Comparison of ENCODE assay signal across 10 cellular contexts in the genomic region with DNA sequence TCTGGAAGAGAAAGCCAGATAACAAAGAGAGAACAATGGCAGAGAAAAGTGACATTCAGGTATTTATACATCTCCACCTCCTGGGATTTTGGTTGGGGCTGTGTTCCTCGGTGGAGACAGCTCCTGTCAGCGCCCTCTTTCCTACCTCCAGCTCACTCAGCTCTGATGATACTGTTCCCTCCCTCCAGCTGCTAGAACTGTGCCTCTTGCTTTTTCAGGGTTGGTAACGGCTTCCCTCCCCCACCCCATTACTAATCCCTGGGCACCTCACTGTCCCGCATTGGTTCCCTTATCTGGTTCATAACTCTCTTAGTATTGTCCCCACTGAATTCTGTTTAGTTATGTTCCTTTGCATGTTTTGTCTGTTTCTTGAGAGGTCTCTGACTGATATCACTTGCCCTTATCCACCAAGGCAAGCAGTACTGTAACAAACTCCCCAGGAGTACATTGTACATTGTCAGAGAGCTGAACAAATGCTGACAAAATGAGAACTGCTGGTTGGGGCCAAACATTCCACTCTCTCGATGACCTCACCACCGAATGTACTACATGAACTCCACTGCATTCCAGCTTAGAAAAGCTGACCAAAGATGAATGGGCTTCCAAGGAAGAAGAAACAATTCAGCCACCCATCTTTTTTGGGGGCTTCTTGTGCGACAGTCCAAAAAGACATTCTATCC. TPM values are rescaled to one million over a fixed set of nuclear protein-coding genes. Genes with fewer than 3 reads are reported as not detected.
DNase-seq lines count a peak whose midpoint lies in the region; ATAC-seq and TF ChIP-seq lines count a peak whose summit lies in the region.
"Had no signal": no experiment of that assay in that cellular context is flagged by ENCODE, and none has a peak within 500 bp of the region (broad histone marks: within the 10 kb centered on the region; RNA-seq: fewer than 3 reads in every experiment).

No MANE protein-coding gene starts in this region.

- in situ Hi-C loops in astrocyte of the cerebellum (cut with HindIII; ENCODE audit: low sequenced_read_pairs), result no loop called here

- H3K4me1 ChIP-seq in ovary (ENCODE audit: insufficient read depth), result no peaks in the 10 kb centered on the region

- no peaks in the 10 kb centered on the region for H3K27me3 ChIP-seq in ovary

- H3K9me3 Mint-ChIP-seq in activated CD4-positive, alpha-beta T cell treated with anti-CD3 and anti-CD28 coated beads, Interleukin-2, amount 10 ng/mL, durations not matched to agents 24 days and 14 days, result no peaks in the 10 kb centered on the region
- H3K9me3 Mint-ChIP-seq: activated T-cell treated with anti-CD3 and anti-CD28 coated beads, Interleukin-2, amount 50 U/mL, for 4 hours had no signal

- H3K4me3 ChIP-seq in astrocyte of the cerebellum (ENCODE audit: low read depth, low read length), result no peak overlapping the region
- no peak overlapping the region for H3K4me3 ChIP-seq in ovary

- 35 to 42% (median 36%) methylated on average over 7 of the region's 7 CpGs for WGBS in ovary, 3 donors

- H3K27me3 Mint-ChIP-seq in activated CD4-positive, alpha-beta T cell treated with anti-CD3 and anti-CD28 coated beads, Interleukin-2, amount 10 ng/mL, durations not matched to agents 24 days and 14 days, result peaks cover 57% of the 10 kb centered on the region

- no peaks in the 10 kb centered on the region for H3K36me3 ChIP-seq in ovary

- ATAC-seq in left ventricle myocardium superior (peak; percentile 81), sciatic nerve (peak; percentile 51), GM21723 (IDR thresholded peaks at IDR 0.05; ENCODE audit: unreplicated experiment) (no peak)
- ATAC-seq: activated T-cell treated with anti-CD3 and anti-CD28 coated beads, Interleukin-2, amount 50 U/mL, for 4 hours had no signal

- H3K4me3 Mint-ChIP-seq in activated CD4-positive, alpha-beta T cell treated with anti-CD3 and anti-CD28 coated beads, Interleukin-2, amount 10 ng/mL, durations not matched to agents 24 days and 14 days, result no peak overlapping the region
- H3K4me3 Mint-ChIP-seq: activated T-cell treated with anti-CD3 and anti-CD28 coated beads, Interleukin-2, amount 50 U/mL, for 4 hours had no signal

- H3K36me3 Mint-ChIP-seq in activated CD4-positive, alpha-beta T cell treated with anti-CD3 and anti-CD28 coated beads, Interleukin-2, amount 10 ng/mL, durations not matched to agents 24 days and 14 days (ENCODE audit: low read depth), result no peaks in the 10 kb centered on the region

- TF ChIP-seq CTCF in astrocyte of the cerebellum (IDR thresholded peaks at IDR 0.05; ENCODE audit: low read depth, low read length, missing control alignments) (no peak), ovary (IDR thresholded peaks at IDR 0.05) (no peak)

- peaks cover 3% of the 10 kb centered on the region for H3K4me1 Mint-ChIP-seq in activated CD4-positive, alpha-beta T cell treated with anti-CD3 and anti-CD28 coated beads, Interleukin-2, amount 10 ng/mL, durations not matched to agents 24 days and 14 days

- intact Hi-C loops in left ventricle myocardium superior (cut with micrococcal nuclease) (no loop called here), sciatic nerve (cut with DNase I) (no loop called here), ovary (cut with DNase I) (no loop called here)
- intact Hi-C loops in activated CD4-positive, alpha-beta T cell treated with anti-CD3 and anti-CD28 coated beads, Interleukin-2, amount 10 ng/mL, durations not matched to agents 24 days and 14 days (cut with micrococcal nuclease), result no loop called here

- no peaks in the 10 kb centered on the region for H3K9me3 ChIP-seq in ovary

- H3K27ac Mint-ChIP-seq in activated CD4-positive, alpha-beta T cell treated with anti-CD3 and anti-CD28 coated beads, Interleukin-2, amount 10 ng/mL, durations not matched to agents 24 days and 14 days, result no peak overlapping the region

- H3K27ac ChIP-seq in ovary, result no peak overlapping the region

- DNase-seq in GM04504 (ENCODE audit: low read depth), result peak; percentile 37
- DNase-seq in astrocyte of the cerebellum (ENCODE audit: low read depth), result peak; percentile 83
- peak; percentile 37 for DNase-seq in left ventricle myocardium superior
- DNase-seq in sciatic nerve (ENCODE audit: low spot score), result no peak
- no peak for DNase-seq in stimulated activated CD4-positive, alpha-beta T cell treated with anti-CD3 and anti-CD28 coated beads, Interleukin-2, amount 100 ng/mL, for 24 hours
- DNase-seq in ovary, result no peak
- no peak for DNase-seq in activated CD4-positive, alpha-beta T cell treated with anti-CD3 and anti-CD28 coated beads, Interleukin-2, amount 10 ng/mL, durations not matched to agents 24 days and 14 days
- DNase-seq: activated T-cell treated with anti-CD3 and anti-CD28 coated beads, Interleukin-2, amount 50 U/mL, for 4 hours; KBM-7 had no signal

- no peak for TF ChIP-seq POLR2A in ovary (IDR thresholded peaks at IDR 0.05)

- no peak for TF ChIP-seq EP300 in ovary (IDR thresholded peaks at IDR 0.05)

RNA-seq across cellular contexts. Expression of gene FBXO3, which starts 5.7 kb away (rescaled TPM):
- total RNA-seq in left ventricle myocardium superior (53.3 TPM), sciatic nerve (39.2 TPM), ovary (10 to 100 TPM; 30.0 to 43.0 (median 34.3) TPM)
- polyA plus RNA-seq in ovary, result 10 to 100 TPM; 25.2 to 33.2 TPM
- total RNA-seq in activated CD4-positive, alpha-beta T cell treated with anti-CD3 and anti-CD28 coated beads, Interleukin-2, amount 10 ng/mL, durations not matched to agents 24 days and 14 days, result 18.1 and 20.9 TPM in 2 replicates

RNA-seq across cellular contexts. Expression of gene CD59, which starts 43.8 kb away (rescaled TPM):
- total RNA-seq in left ventricle myocardium superior (814 TPM), sciatic nerve (679 TPM), ovary (100 to 1,000 TPM in 6 of 7 donors, 10 to 100 TPM in 1; 73.0 to 394 (median 288) TPM)
- 100 to 1,000 TPM; 199 to 807 TPM for polyA plus RNA-seq in ovary
- 94.1 and 98.7 TPM in 2 replicates for total RNA-seq in activated CD4-positive, alpha-beta T cell treated with anti-CD3 and anti-CD28 coated beads, Interleukin-2, amount 10 ng/mL, durations not matched to agents 24 days and 14 days

Comparison
In these comparisons a context has a peak if more than half of its experiments do, and no peak if none do; other contexts are left out.
1. DNase-seq: peak in GM04504 (single experiment), astrocyte of the cerebellum (single experiment) and left ventricle myocardium superior (single experiment); none in sciatic nerve (single experiment), stimulated activated CD4-positive, alpha-beta T cell treated with anti-CD3 and anti-CD28 coated beads, Interleukin-2, amount 100 ng/mL, for 24 hours (0 of 2), ovary (0 of 5) and activated CD4-positive, alpha-beta T cell treated with anti-CD3 and anti-CD28 coated beads, Interleukin-2, amount 10 ng/mL, durations not matched to agents 24 days and 14 days (single experiment).